Comparison of ENCODE assay signal across 10 cellular contexts in the genomic region with DNA sequence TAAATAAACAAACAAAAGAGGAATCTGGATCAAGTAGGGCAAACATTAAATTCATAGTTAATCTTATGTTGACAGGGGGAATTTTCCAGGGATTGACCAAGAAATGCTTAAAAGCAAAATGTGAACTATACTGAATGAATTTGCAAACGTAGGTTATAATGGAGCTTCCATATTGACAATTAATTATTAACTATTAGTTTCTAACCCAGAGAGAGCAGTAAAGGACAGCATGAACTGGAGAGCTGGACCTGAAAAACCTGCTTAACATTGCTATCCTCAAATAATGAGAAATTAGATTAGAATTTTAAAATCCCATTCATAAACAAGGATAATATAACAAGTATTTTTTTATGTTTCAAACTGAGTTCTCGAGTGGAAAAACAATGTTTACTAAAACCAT.
"Had no signal": no experiment of that assay in that cellular context is flagged by ENCODE, and none has a peak within 500 bp of the region (broad histone marks: within the 10 kb centered on the region; RNA-seq: fewer than 3 reads in every experiment).

No MANE protein-coding gene starts in this region.

- DNase-seq: GM23248, GOT3, H7, HFFc6, KBM-7 had no signal

- H3K4me2 ChIP-seq: KMS-11 had no signal

- H3K4me3 ChIP-seq: GM23248, HAP-1 had no signal

- FAIRE-seq: HepG2 had no signal

- H3K9me3 ChIP-seq: HAP-1 had no signal

- H3K4me1 ChIP-seq: HAP-1 had no signal

- ATAC-seq: HCT116, HepG2 had no signal

- H3K27ac ChIP-seq: GM23248, HL-60, KMS-11 had no signal
